8 cellular contexts compared by ENCODE assay signal in the genomic region with DNA sequence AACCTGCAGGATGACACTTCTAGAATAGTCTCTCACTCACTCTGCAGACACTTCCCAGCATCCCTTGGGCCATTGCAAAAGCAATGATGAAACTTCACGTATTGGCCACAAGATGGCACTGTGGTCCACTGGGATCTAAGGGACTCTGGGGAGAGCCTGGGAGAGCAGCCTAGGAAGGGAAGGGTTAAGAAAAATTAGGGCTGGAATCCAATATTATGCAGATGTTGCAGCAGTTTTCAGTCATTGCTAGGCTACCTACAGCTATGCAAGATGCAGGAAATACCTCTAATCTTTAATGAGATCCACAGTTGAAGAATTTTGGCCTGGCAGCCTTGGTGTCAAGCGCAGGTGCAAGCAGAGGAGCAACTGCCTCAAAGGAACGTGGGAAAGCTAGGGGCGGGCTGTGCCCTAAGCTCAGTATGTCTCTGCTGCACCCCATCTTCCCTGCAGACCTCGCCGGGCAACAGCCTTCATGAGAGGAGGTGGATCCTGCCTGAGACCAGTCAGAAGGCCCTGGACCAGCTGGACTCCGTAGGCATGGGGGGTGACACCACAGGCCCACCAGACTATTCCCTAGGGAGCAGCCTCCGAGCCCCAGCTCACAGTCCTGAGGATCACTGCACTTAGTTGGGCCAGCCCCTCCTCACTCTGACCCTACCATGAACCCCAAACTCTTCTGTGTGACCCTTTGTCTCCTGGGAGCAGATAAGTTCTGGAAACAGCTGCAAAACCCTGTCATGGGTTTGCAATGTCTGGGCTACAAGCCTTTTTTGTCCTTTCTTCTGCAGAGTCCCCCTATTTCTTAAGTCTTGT.
A peak's percentile ranks its signal among the peaks of the same experiment; 100 is the strongest.
DNase-seq lines count a peak whose midpoint lies in the region; ATAC-seq, FAIRE-seq and TF ChIP-seq lines count a peak whose summit lies in the region.

No MANE protein-coding gene starts in this region.

- DNase-seq in CD1c-positive myeloid dendritic cell (ENCODE audit: extremely low spot score): peak; percentile 73
- DNase-seq in NCI-H69 (lab: John Stamatoyannopoulos, UW): peak; percentile 72
- peak; percentile 32 to 52 for DNase-seq in activated T-cell treated with anti-CD3 and anti-CD28 coated beads, Interleukin-2, amount 50 U/mL, for 72 hours
- DNase-seq in frontal cortex (ENCODE audit: low spot score in 2 of 2): peak; percentile 16 to 20
- DNase-seq in psoas muscle: peak in 1 of 2 donors; percentile 58

- whole genome bisulfite sequencing in psoas muscle, 3 donors: 25 to 37% (median 27%) methylated on average over 8 of the region's 8 CpGs

- peaks cover 28% of the 10 kb centered on the region for H3K4me1 Mint-ChIP-seq in activated T-cell treated with anti-CD3 and anti-CD28 coated beads, Interleukin-2, amount 50 U/mL, for 72 hours (ENCODE audit: low read depth)
- H3K4me1 Mint-ChIP-seq in stimulated activated memory B cell treated with anti-CD40 and anti-IgM and Interleukin-4, amounts not matched to agents 10 μg/mL and 1 μg/mL and 100 μg/mL, for 72 hours: peaks cover 6% of the 10 kb centered on the region

- H3K27me3 Mint-ChIP-seq in activated T-cell treated with anti-CD3 and anti-CD28 coated beads, Interleukin-2, amount 50 U/mL, for 72 hours (ENCODE audit: low read depth): no peaks in the 10 kb centered on the region
- H3K27me3 Mint-ChIP-seq in stimulated activated memory B cell treated with anti-CD40 and anti-IgM and Interleukin-4, amounts not matched to agents 10 μg/mL and 1 μg/mL and 100 μg/mL, for 72 hours: peaks cover 32% of the 10 kb centered on the region

- H3K27ac ChIP-seq in psoas muscle: no peak overlapping the region

- peak; percentile 52 for TF ChIP-seq CTCF in psoas muscle (IDR thresholded peaks at IDR 0.05)

- H3K27me3 ChIP-seq in psoas muscle (ENCODE audit: insufficient read depth in 3 of 3, low read length in 2 of 3): no peaks in the 10 kb centered on the region

- no peak overlapping the region for H3K4me3 ChIP-seq in psoas muscle

- no peak for FAIRE-seq in frontal cortex (lab: Jason Lieb, UNC)

- H3K36me3 ChIP-seq in psoas muscle (ENCODE audit: insufficient read depth in 1 of 2, low read depth in 1 of 2): no peaks in the 10 kb centered on the region

- H3K27ac Mint-ChIP-seq in activated T-cell treated with anti-CD3 and anti-CD28 coated beads, Interleukin-2, amount 50 U/mL, for 72 hours: peak overlapping the region; percentile 16
- H3K27ac Mint-ChIP-seq in stimulated activated memory B cell treated with anti-CD40 and anti-IgM and Interleukin-4, amounts not matched to agents 10 μg/mL and 1 μg/mL and 100 μg/mL, for 72 hours: no peak overlapping the region

- H3K36me3 Mint-ChIP-seq in activated T-cell treated with anti-CD3 and anti-CD28 coated beads, Interleukin-2, amount 50 U/mL, for 72 hours (ENCODE audit: insufficient read depth in 2 of 2): no peaks in the 10 kb centered on the region
- no peaks in the 10 kb centered on the region for H3K36me3 Mint-ChIP-seq in stimulated activated memory B cell treated with anti-CD40 and anti-IgM and Interleukin-4, amounts not matched to agents 10 μg/mL and 1 μg/mL and 100 μg/mL, for 72 hours

- no peaks in the 10 kb centered on the region for H3K9me3 ChIP-seq in psoas muscle

- no peaks in the 10 kb centered on the region for H3K9me3 Mint-ChIP-seq in activated T-cell treated with anti-CD3 and anti-CD28 coated beads, Interleukin-2, amount 50 U/mL, for 72 hours
- no peaks in the 10 kb centered on the region for H3K9me3 Mint-ChIP-seq in stimulated activated memory B cell treated with anti-CD40 and anti-IgM and Interleukin-4, amounts not matched to agents 10 μg/mL and 1 μg/mL and 100 μg/mL, for 72 hours

- H3K4me3 Mint-ChIP-seq in activated T-cell treated with anti-CD3 and anti-CD28 coated beads, Interleukin-2, amount 50 U/mL, for 72 hours: peak overlapping the region; percentile 68 to 84
- no peak overlapping the region for H3K4me3 Mint-ChIP-seq in stimulated activated memory B cell treated with anti-CD40 and anti-IgM and Interleukin-4, amounts not matched to agents 10 μg/mL and 1 μg/mL and 100 μg/mL, for 72 hours

- no peaks in the 10 kb centered on the region for H3K4me1 ChIP-seq in psoas muscle

- ATAC-seq in GM18868 (IDR thresholded peaks at IDR 0.05; ENCODE audit: unreplicated experiment) (peak; percentile 81), HG03097 (IDR thresholded peaks at IDR 0.05; ENCODE audit: low FRiP score, unreplicated experiment) (peak; percentile 62), psoas muscle (peak; percentile 76 to 86 (median 84))
- peak; percentile 40 to 41 for ATAC-seq in activated T-cell treated with anti-CD3 and anti-CD28 coated beads, Interleukin-2, amount 50 U/mL, for 72 hours (replicated peaks in 1 of 2)
- ATAC-seq in stimulated activated memory B cell treated with anti-CD40 and anti-IgM and Interleukin-4, amounts not matched to agents 10 μg/mL and 1 μg/mL and 100 μg/mL, for 72 hours: no peak

- intact Hi-C loops in psoas muscle (cut with DNase I): no loop called here
